15 cellular contexts compared by ENCODE assay signal in the genomic region with DNA sequence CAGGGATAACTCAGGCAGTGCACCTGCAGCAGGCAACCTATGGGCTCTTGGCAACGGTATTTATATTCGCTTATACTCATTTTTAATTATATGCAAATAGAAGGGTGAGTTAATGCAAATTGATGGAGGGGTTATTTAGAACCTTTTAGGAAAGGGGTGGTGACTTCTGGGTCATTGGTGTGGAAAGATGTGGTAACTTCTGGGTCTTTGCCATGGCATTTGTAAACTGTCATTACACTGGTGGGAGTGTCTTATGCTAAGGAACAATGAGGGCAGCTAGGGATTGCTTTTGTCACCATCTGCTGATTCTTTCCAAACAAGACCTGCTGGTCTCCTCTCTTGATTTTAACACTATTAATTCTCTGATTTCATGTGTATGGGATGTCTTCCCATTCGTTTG. TPM values are rescaled to one million over a fixed set of nuclear protein-coding genes. Genes with fewer than 3 reads are reported as not detected.
DNase-seq lines count a peak whose midpoint lies in the region; ATAC-seq and TF ChIP-seq lines count a peak whose summit lies in the region.
"Had no signal": no experiment of that assay in that cellular context is flagged by ENCODE, and none has a peak within 500 bp of the region (broad histone marks: within the 10 kb centered on the region; RNA-seq: fewer than 3 reads in every experiment).

No MANE protein-coding gene starts in this region.

- no peak overlapping the region for H3K27ac Mint-ChIP-seq in nephron progenitor cell
- H3K27ac Mint-ChIP-seq: natural killer cell had no signal

- TF ChIP-seq RAD21 in Ishikawa (IDR thresholded peaks at IDR 0.05; ENCODE audit: low read depth), result peak; percentile 9; the same call in 1 of the 2 replicates

- no peak for TF ChIP-seq EP300 in Ishikawa (IDR thresholded peaks at IDR 0.05; ENCODE audit: borderline replicate concordance)

- H3K4me3 Mint-ChIP-seq in nephron progenitor cell, result no peak overlapping the region
- H3K4me3 Mint-ChIP-seq: natural killer cell had no signal

- H3K9me3 Mint-ChIP-seq in nephron progenitor cell, result peaks cover 20% of the 10 kb centered on the region
- H3K9me3 Mint-ChIP-seq: natural killer cell had no signal

- H3K36me3 Mint-ChIP-seq in nephron progenitor cell (ENCODE audit: low read depth), result no peaks in the 10 kb centered on the region
- H3K36me3 Mint-ChIP-seq: natural killer cell had no signal

- H3K4me1 Mint-ChIP-seq in nephron progenitor cell, result no peaks in the 10 kb centered on the region

- no peak for TF ChIP-seq CTCF in nephron progenitor cell (IDR thresholded peaks at IDR 0.05)

- DNase-seq in Ammon's horn (ENCODE audit: low spot score) (peak; percentile 25), NCI-H446 treated with DMSO at 0.1 percent for 48 hours (lab: John Stamatoyannopoulos, UW) (peak; percentile 35), cerebellar cortex (ENCODE audit: low spot score) (peak; percentile 28), dermis blood vessel endothelial cell (no peak), nephron progenitor cell (no peak), LoVo (ENCODE audit: low spot score) (no peak)
- DNase-seq: activated CD4-positive, CD25-positive, alpha-beta regulatory T cell treated with anti-CD3 and anti-CD28 coated beads, Interleukin-2, amount 50 U/mL, for 72 hours; activated effector memory CD4-positive, alpha-beta T cell treated with anti-CD3 and anti-CD28 coated beads, Interleukin-2, amount 50 U/mL, for 16 hours; effector CD8-positive, alpha-beta T cell; Kasumi-1; natural killer cell; NCI-H1930; NK-92 treated with Interleukin-12 subunit alpha and Interleukin-12 subunit beta, amount 100 ng/mL, for 24 hours had no signal

- ATAC-seq in HG02970 (IDR thresholded peaks at IDR 0.05; ENCODE audit: low FRiP score, unreplicated experiment), result no peak
- ATAC-seq: natural killer cell had no signal

- H3K27me3 Mint-ChIP-seq in nephron progenitor cell (ENCODE audit: low read depth, poor library complexity), result peaks cover 64% of the 10 kb centered on the region

TF ChIP-seq in Ishikawa, 13 proteins besides CTCF, POLR2A, EP300 and RAD21:
- peak; percentile 50 for TF ChIP-seq NFIC (IDR thresholded peaks at IDR 0.05)
- no peak for TF ChIP-seq FOXM1 (IDR thresholded peaks at IDR 0.05; ENCODE audit: borderline replicate concordance, low read depth)
- TF ChIP-seq TEAD4 (IDR thresholded peaks at IDR 0.05), result peak; percentile 19; the same call in 1 of the 2 replicates
- no peak for TF ChIP-seq ZBTB7A (IDR thresholded peaks at IDR 0.05; ENCODE audit: low read depth)

RNA-seq across cellular contexts. Expression of gene KAT5, which starts 11.7 kb away (rescaled TPM):
- 35.7 and 38.5 TPM in 2 replicates for total RNA-seq in dermis blood vessel endothelial cell

RNA-seq across cellular contexts. Expression of gene RNASEH2C, which starts 20.2 kb away (rescaled TPM):
- 30.6 and 96.1 TPM in 2 replicates for total RNA-seq in dermis blood vessel endothelial cell

RNA-seq across cellular contexts. Expression of gene RELA, which starts 37.7 kb away (rescaled TPM):
- 17.3 and 17.7 TPM in 2 replicates for total RNA-seq in dermis blood vessel endothelial cell

Comparison
In these comparisons a context has a peak if more than half of its experiments do, and no peak if none do; other contexts are left out.
1. DNase-seq: peak in Ammon's horn (single experiment), NCI-H446 treated with DMSO at 0.1 percent for 48 hours (single experiment) and cerebellar cortex (single experiment); none in dermis blood vessel endothelial cell (single experiment), nephron progenitor cell (single experiment) and LoVo (single experiment).